In genomic region chr3:135349254-135349948, GRCh38 we compare ENCODE assay signal across 26 cellular contexts.
"Had no signal": no experiment of that assay in that cellular context is flagged by ENCODE, and none has a peak within 500 bp of the region (broad histone marks: within the 10 kb centered on the region; RNA-seq: fewer than 3 reads in every experiment).

No MANE protein-coding gene starts in this region.

- H3K27me3 ChIP-seq: left lung, right atrium auricular region, right lobe of liver, testis, thyroid gland, transverse colon, upper lobe of left lung, vagina had no signal

- DNase-seq: hypothalamus; immature natural killer cell; kidney; left colon; left lung; lower lobe of right lung; mammary epithelial cell; mesenchymal stem cell; naive thymus-derived CD8-positive, alpha-beta T cell; occipital lobe; right lobe of liver; stimulated activated CD4-positive, alpha-beta T cell treated with anti-CD3 and anti-CD28 coated beads, Interleukin-4, amount 100 ng/mL, for 24 hours; stimulated activated naive CD4-positive, alpha-beta T cell treated with Interleukin-2 at 50 U/mL for 16 hours; stimulated activated naive CD8-positive, alpha-beta T cell treated with anti-CD3 and anti-CD28 coated beads, Interleukin-15, amount 100 ng/mL, for 72 hours; substantia nigra; testis; thyroid gland; transverse colon; upper lobe of left lung had no signal

- ATAC-seq: left colon; left lung; lower lobe of right lung; naive thymus-derived CD8-positive, alpha-beta T cell; right lobe of liver; stimulated activated effector memory CD8-positive, alpha-beta T cell treated with anti-CD3 and anti-CD28 coated beads, Interleukin-12 subunit alpha, Interleukin-12 subunit beta, amount 100 ng/mL, for 72 hours; stimulated activated naive CD8-positive, alpha-beta T cell treated with anti-CD3 and anti-CD28 coated beads, Interleukin-15, amount 100 ng/mL, for 72 hours had no signal

- H3K9me3 ChIP-seq: left lung, lower lobe of right lung, right atrium auricular region, right lobe of liver, testis, thyroid gland, transverse colon, upper lobe of left lung, vagina had no signal

- H3K4me3 ChIP-seq: left lung, lower lobe of right lung, right atrium auricular region, right lobe of liver, skin epidermis, testis, thyroid gland, transverse colon, upper lobe of left lung, vagina had no signal

- H3K36me3 Mint-ChIP-seq: immature natural killer cell; naive thymus-derived CD8-positive, alpha-beta T cell; stimulated activated effector memory CD8-positive, alpha-beta T cell treated with anti-CD3 and anti-CD28 coated beads, Interleukin-12 subunit alpha, Interleukin-12 subunit beta, amount 100 ng/mL, for 72 hours had no signal

- H3K4me1 ChIP-seq: left lung, lower lobe of right lung, parathyroid adenoma, right atrium auricular region, right lobe of liver, thyroid gland, transverse colon, upper lobe of left lung, vagina had no signal

- H3K4me1 Mint-ChIP-seq: immature natural killer cell; naive thymus-derived CD8-positive, alpha-beta T cell; neural crest cell; stimulated activated effector memory CD8-positive, alpha-beta T cell treated with anti-CD3 and anti-CD28 coated beads, Interleukin-12 subunit alpha, Interleukin-12 subunit beta, amount 100 ng/mL, for 72 hours; stimulated activated naive CD8-positive, alpha-beta T cell treated with anti-CD3 and anti-CD28 coated beads, Interleukin-15, amount 100 ng/mL, for 72 hours had no signal

- H3K27ac Mint-ChIP-seq: immature natural killer cell; naive thymus-derived CD8-positive, alpha-beta T cell; nephron; stimulated activated effector memory CD8-positive, alpha-beta T cell treated with anti-CD3 and anti-CD28 coated beads, Interleukin-12 subunit alpha, Interleukin-12 subunit beta, amount 100 ng/mL, for 72 hours; stimulated activated naive CD8-positive, alpha-beta T cell treated with anti-CD3 and anti-CD28 coated beads, Interleukin-15, amount 100 ng/mL, for 72 hours had no signal

- H3K36me3 ChIP-seq: left lung, lower lobe of right lung, right atrium auricular region, right lobe of liver, thyroid gland, transverse colon, upper lobe of left lung, vagina had no signal

- H3K4me3 Mint-ChIP-seq: immature natural killer cell; naive thymus-derived CD8-positive, alpha-beta T cell; nephron; neural crest cell; stimulated activated effector memory CD8-positive, alpha-beta T cell treated with anti-CD3 and anti-CD28 coated beads, Interleukin-12 subunit alpha, Interleukin-12 subunit beta, amount 100 ng/mL, for 72 hours; stimulated activated naive CD8-positive, alpha-beta T cell treated with anti-CD3 and anti-CD28 coated beads, Interleukin-15, amount 100 ng/mL, for 72 hours had no signal

- H3K27ac ChIP-seq: left lung, lower lobe of right lung, parathyroid adenoma, right atrium auricular region, right lobe of liver, skin epidermis, testis, thyroid gland, transverse colon, upper lobe of left lung, vagina had no signal

- H3K27me3 Mint-ChIP-seq: stimulated activated naive CD8-positive, alpha-beta T cell treated with anti-CD3 and anti-CD28 coated beads, Interleukin-15, amount 100 ng/mL, for 72 hours had no signal
